ENCODE assay signal across 1 cellular context in genomic region chr7:55250313-55250712, GRCh38.
TF ChIP-seq lines count a peak whose summit lies in the region.

No MANE protein-coding gene starts in this region.

TF ChIP-seq in HepG2, 621 proteins besides CTCF, POLR2A, EP300 and RAD21 (continued from another document):
- TF ChIP-seq ZNF646 (CRISPR knock-in tag; IDR thresholded peaks at IDR 0.05) = no peak
- TF ChIP-seq ZMAT3 (CRISPR knock-in tag; conservative IDR thresholded peaks at IDR 0.05) = no peak
